ENCODE assay signal across 8 cellular contexts in genomic region chr3:15332405-15333098, GRCh38. TPM values are rescaled to one million over a fixed set of nuclear protein-coding genes. Genes with fewer than 3 reads are reported as not detected.
A peak's percentile ranks its signal among the peaks of the same experiment; 100 is the strongest.
DNase-seq lines count a peak whose midpoint lies in the region; ATAC-seq and TF ChIP-seq lines count a peak whose summit lies in the region.

Gene SH3BP5 (minus strand): TSS chr3:15332586. CDS start chr3:15332408, 178 bp downstream.

- H3K36me3 Mint-ChIP-seq in activated CD4-positive, alpha-beta memory T cell treated with anti-CD3 and anti-CD28 coated beads for 36 hours = peaks cover 18% of the 10 kb centered on the region

- H3K4me1 ChIP-seq in lower lobe of right lung = peaks cover 47% of the 10 kb centered on the region

- ATAC-seq in HG02943 (IDR thresholded peaks at IDR 0.05; ENCODE audit: low read depth, unreplicated experiment) (peak; percentile 87), lower lobe of right lung (peak; percentile 95 to 97)

- peak within 1 kb of the TSS; percentile 83 for H3K4me3 Mint-ChIP-seq in activated CD4-positive, alpha-beta memory T cell treated with anti-CD3 and anti-CD28 coated beads for 36 hours

- no peaks in the 10 kb centered on the region for H3K9me3 ChIP-seq in lower lobe of right lung

- H3K36me3 ChIP-seq in lower lobe of right lung = peaks cover 18% of the 10 kb centered on the region

- no peaks in the 10 kb centered on the region for H3K9me3 Mint-ChIP-seq in activated CD4-positive, alpha-beta memory T cell treated with anti-CD3 and anti-CD28 coated beads for 36 hours

- POLR2A ChIA-PET in activated CD4-positive, alpha-beta memory T cell treated with anti-CD3 and anti-CD28 coated beads for 36 hours (lab: Charles Lee) = interaction anchor here (0.6 to 2.6 kb wide), 11 partner anchors 12 to 65 kb away, joined by 3 to 15 read pairs (median 7); no protein-coding TSS in a partner anchor

- H3K27ac Mint-ChIP-seq in activated CD4-positive, alpha-beta memory T cell treated with anti-CD3 and anti-CD28 coated beads for 36 hours = peak within 1 kb of the TSS; percentile 78

- H3K4me1 Mint-ChIP-seq in activated CD4-positive, alpha-beta memory T cell treated with anti-CD3 and anti-CD28 coated beads for 36 hours (ENCODE audit: low read depth) = peaks cover 54% of the 10 kb centered on the region

- intact Hi-C loops in activated CD4-positive, alpha-beta memory T cell treated with anti-CD3 and anti-CD28 coated beads for 36 hours (cut with micrococcal nuclease) = loop anchor here (1.0 to 5.0 kb wide), 5 partner anchors 22 to 125 kb away; partner anchors contain the start of gene CAPN7
- intact Hi-C loops in lower lobe of right lung (cut with DNase I) = no loop called here

- peak within 1 kb of the TSS; percentile 88 for H3K27ac ChIP-seq in lower lobe of right lung

- no peaks in the 10 kb centered on the region for H3K27me3 Mint-ChIP-seq in activated CD4-positive, alpha-beta memory T cell treated with anti-CD3 and anti-CD28 coated beads for 36 hours

- H3K4me3 ChIP-seq in lower lobe of right lung = peak within 1 kb of the TSS; percentile 99

- CTCF ChIA-PET in activated CD4-positive, alpha-beta memory T cell treated with anti-CD3 and anti-CD28 coated beads for 36 hours (lab: Charles Lee) = interaction anchor here (0.6 to 5.5 kb wide), 32 partner anchors 10 to 132 kb away, joined by 3 to 123 read pairs (median 6); no protein-coding TSS in a partner anchor

- no peaks in the 10 kb centered on the region for H3K27me3 ChIP-seq in lower lobe of right lung (ENCODE audit: low read depth)

- peak; percentile 73 for TF ChIP-seq CTCF in lower lobe of right lung (IDR thresholded peaks at IDR 0.05)

- peak; percentile 61 for DNase-seq in SIG-M5 treated with dmso at 0.1 percent for 504 hours (lab: John Stamatoyannopoulos, UW; ENCODE audit: unreplicated experiment)
- DNase-seq in SIG-M5 (lab: John Stamatoyannopoulos, UW) = no peak
- peak; percentile 44 for DNase-seq in NCI-H460 (ENCODE audit: extremely low read depth, low read depth)
- peak; percentile 82 for DNase-seq in activated CD4-positive, alpha-beta memory T cell treated with anti-CD3 and anti-CD28 coated beads for 36 hours
- DNase-seq in ecto neural progenitor cell (ENCODE audit: low spot score) = peak; percentile 86
- DNase-seq in lower lobe of right lung = peak; percentile 84
- DNase-seq in stimulated activated CD4-positive, alpha-beta T cell treated with anti-CD3 and anti-CD28 coated beads, TNF-alpha, amount 100 ng/mL, for 24 hours (ENCODE audit: low read depth in 3 of 3) = peak in 2 of 3 experiments; percentile 43 to 67

RNA-seq across cellular contexts. Expression of gene SH3BP5, which starts in this region (rescaled TPM):
- total RNA-seq in NCI-H460 (2014; rRNA removed; shearing (Covaris generic)) = 5.2 and 5.6 TPM in 2 replicates
- polyA plus RNA-seq in NCI-H460 (2014; cell fraction: nucleus; rRNA removed) = 5.8 and 10.6 TPM in 2 replicates
- total RNA-seq in activated CD4-positive, alpha-beta memory T cell treated with anti-CD3 and anti-CD28 coated beads for 36 hours = 10 to 100 TPM; 33.6 to 37.5 TPM
- total RNA-seq in lower lobe of right lung = 106 TPM
